8 cellular contexts compared by ENCODE assay signal in genomic region chr7:23490357-23491131, GRCh38. TPM values are rescaled to one million over a fixed set of nuclear protein-coding genes. Genes with fewer than 3 reads are reported as not detected.
A peak's percentile ranks its signal among the peaks of the same experiment; 100 is the strongest.
DNase-seq lines count a peak whose midpoint lies in the region; ATAC-seq and TF ChIP-seq lines count a peak whose summit lies in the region.

No MANE protein-coding gene starts in this region.

- no peaks in the 10 kb centered on the region for H3K36me3 ChIP-seq in PC-9 (ENCODE audit: low read depth)

- no peaks in the 10 kb centered on the region for H3K9me3 ChIP-seq in PC-9 (ENCODE audit: insufficient read depth, low read depth)

- no peaks in the 10 kb centered on the region for H4K20me1 ChIP-seq in PC-9 (ENCODE audit: insufficient read depth)

- H3K79me2 ChIP-seq in PC-9 (ENCODE audit: low read depth): no peaks in the 10 kb centered on the region

- intact Hi-C loops in PC-9 (cut with micrococcal nuclease; ENCODE audit: unreplicated experiment): no loop called here

- no peak for TF ChIP-seq CTCF in fibroblast of villous mesenchyme (IDR thresholded peaks at IDR 0.05; ENCODE audit: insufficient read depth, low read depth, low read length)
- no peak for TF ChIP-seq CTCF in osteocyte (IDR thresholded peaks at IDR 0.05)
- no peak for TF ChIP-seq CTCF in PC-9 (conservative IDR thresholded peaks at IDR 0.05)

- H3F3A ChIP-seq in PC-9 (ENCODE audit: insufficient read depth, low read depth): peaks cover 17% of the 10 kb centered on the region

- H3K4me3 ChIP-seq in fibroblast of villous mesenchyme (ENCODE audit: low read depth, low read length) (peak overlapping the region; percentile 54), PC-9 (no peak overlapping the region)

- no peak overlapping the region for H3K4me2 ChIP-seq in PC-9

- no peaks in the 10 kb centered on the region for H3K9me3 Mint-ChIP-seq in activated T-cell treated with anti-CD3 and anti-CD28 coated beads, Interleukin-2, amount 50 U/mL, for 72 hours
- no peaks in the 10 kb centered on the region for H3K9me3 Mint-ChIP-seq in osteocyte (ENCODE audit: unreplicated experiment)

- H3K27me3 ChIP-seq in PC-9 (ENCODE audit: insufficient read depth, low read depth): no peaks in the 10 kb centered on the region

- peak overlapping the region; percentile 85 for H3K27ac Mint-ChIP-seq in activated T-cell treated with anti-CD3 and anti-CD28 coated beads, Interleukin-2, amount 50 U/mL, for 72 hours
- H3K27ac Mint-ChIP-seq in osteocyte (ENCODE audit: unreplicated experiment): no peak overlapping the region

- peak overlapping the region; percentile 91 to 96 for H3K4me3 Mint-ChIP-seq in activated T-cell treated with anti-CD3 and anti-CD28 coated beads, Interleukin-2, amount 50 U/mL, for 72 hours
- no peak overlapping the region for H3K4me3 Mint-ChIP-seq in osteocyte (ENCODE audit: unreplicated experiment)

- no peaks in the 10 kb centered on the region for H3K36me3 Mint-ChIP-seq in activated T-cell treated with anti-CD3 and anti-CD28 coated beads, Interleukin-2, amount 50 U/mL, for 72 hours (ENCODE audit: insufficient read depth in 2 of 2)
- peaks cover 2% of the 10 kb centered on the region for H3K36me3 Mint-ChIP-seq in osteocyte (ENCODE audit: unreplicated experiment)

- POLR2A ChIA-PET in PC-9 (lab: Charles Lee; ENCODE audit: unreplicated experiment): interaction anchor here (0.6 kb wide), 1 partner anchor 124 kb away, joined by 4 read pairs; no protein-coding TSS in a partner anchor

- peak; percentile 84 for ATAC-seq in GM21619 (IDR thresholded peaks at IDR 0.05; ENCODE audit: unreplicated experiment)
- ATAC-seq in activated T-cell treated with anti-CD3 and anti-CD28 coated beads, Interleukin-2, amount 50 U/mL, for 72 hours (replicated peaks in 1 of 2): peak; percentile 88 to 97

- H3K27ac ChIP-seq in PC-9: no peak overlapping the region

- DNase-seq in ELR (ENCODE audit: low read depth): peak; percentile 50
- DNase-seq in NCI-H146 (lab: John Stamatoyannopoulos, UW): peak; percentile 67
- peak; percentile 65 to 69 for DNase-seq in activated T-cell treated with anti-CD3 and anti-CD28 coated beads, Interleukin-2, amount 50 U/mL, for 72 hours
- DNase-seq in fibroblast of villous mesenchyme (ENCODE audit: low read depth): peak; percentile 41
- peak; percentile 82 for DNase-seq in osteocyte (ENCODE audit: extremely low spot score, unreplicated experiment)
- DNase-seq in cortex of kidney (lab: John Stamatoyannopoulos, UW): no peak
- DNase-seq in PC-9: no peak

- no peaks in the 10 kb centered on the region for H3K9me2 ChIP-seq in PC-9 (ENCODE audit: insufficient read depth)

- H3K4me1 Mint-ChIP-seq in activated T-cell treated with anti-CD3 and anti-CD28 coated beads, Interleukin-2, amount 50 U/mL, for 72 hours (ENCODE audit: low read depth): no peaks in the 10 kb centered on the region
- H3K4me1 Mint-ChIP-seq in osteocyte (ENCODE audit: unreplicated experiment): peaks cover 2% of the 10 kb centered on the region

- H2AFZ ChIP-seq in PC-9: no peak overlapping the region

- BruUV-seq in PC-9 (replicated peaks; lab: Mats Ljungman, UMichigan): no TSS peak

- CTCF ChIA-PET in PC-9 (lab: Charles Lee): interaction anchor here (0.6 kb wide), 1 partner anchor 309 kb away, joined by 6 read pairs; no protein-coding TSS in a partner anchor

- peaks cover 6% of the 10 kb centered on the region; the same call in 1 of the 2 replicates for H3K4me1 ChIP-seq in PC-9 (replicated peaks; ENCODE audit: insufficient read depth)

- no peaks in the 10 kb centered on the region for H3K27me3 Mint-ChIP-seq in activated T-cell treated with anti-CD3 and anti-CD28 coated beads, Interleukin-2, amount 50 U/mL, for 72 hours (ENCODE audit: low read depth)
- no peaks in the 10 kb centered on the region for H3K27me3 Mint-ChIP-seq in osteocyte (ENCODE audit: unreplicated experiment)

RNA-seq across cellular contexts. Expression of gene IGF2BP3, which starts 20.3 kb away (rescaled TPM):
- 1 to 10 TPM; 2.0 to 2.6 TPM for total RNA-seq in activated T-cell treated with anti-CD3 and anti-CD28 coated beads, Interleukin-2, amount 50 U/mL, for 72 hours
- total RNA-seq in fibroblast of villous mesenchyme (9.1 and 12.2 TPM in 2 replicates), osteocyte (70.0 and 70.5 TPM in 2 replicates), PC-9 (2021) (132 and 139 TPM in 2 replicates)

RNA-seq across cellular contexts. Expression of gene TRA2A, which starts 41.2 kb away (rescaled TPM):
- total RNA-seq in activated T-cell treated with anti-CD3 and anti-CD28 coated beads, Interleukin-2, amount 50 U/mL, for 72 hours: 10 to 100 TPM; 96.8 to 97.3 TPM
- total RNA-seq in fibroblast of villous mesenchyme (21.3 and 45.8 TPM in 2 replicates), osteocyte (78.8 and 79.0 TPM in 2 replicates), PC-9 (2021) (77.0 and 112 TPM in 2 replicates)

Comparison
In these comparisons a context has a peak if more than half of its experiments do, and no peak if none do; other contexts are left out.
1. DNase-seq: peak in ELR (single experiment), NCI-H146 (single experiment), activated T-cell treated with anti-CD3 and anti-CD28 coated beads, Interleukin-2, amount 50 U/mL, for 72 hours (2 of 2), fibroblast of villous mesenchyme (single experiment) and osteocyte (single experiment); none in cortex of kidney (single experiment) and PC-9 (0 of 2).